ENCODE assay signal across 13 cellular contexts in genomic region chr15:69979783-69980182, GRCh38.
DNase-seq lines count a peak whose midpoint lies in the region; ATAC-seq lines count a peak whose summit lies in the region.
"Had no signal": no experiment of that assay in that cellular context is flagged by ENCODE, and none has a peak within 500 bp of the region (broad histone marks: within the 10 kb centered on the region; RNA-seq: fewer than 3 reads in every experiment).

No MANE protein-coding gene starts in this region.

- no peak overlapping the region for H3K4me3 Mint-ChIP-seq in T-helper 17 cell
- H3K4me3 Mint-ChIP-seq: activated T-helper 1 cell treated with anti-CD3 and anti-CD28 coated beads, Interleukin-12 subunit alpha, Interleukin-12 subunit beta, Interleukin-2, Interleukin-4 antibody, amounts not matched to agents 30 ng/mL and 10 ng/mL and 1 ng/mL, durations not matched to agents 14 hours and 24 hours and 36 hours; nephron progenitor cell had no signal

- H3K9me3 ChIP-seq in T-helper 17 cell (ENCODE audit: control insufficient read depth, low read length, poor library complexity, severe bottlenecking) (no peaks in the 10 kb centered on the region), SJCRH30 (replicated peaks) (no peaks in the 10 kb centered on the region)
- H3K9me3 ChIP-seq: upper lobe of left lung had no signal

- no peaks in the 10 kb centered on the region for H3K4me1 ChIP-seq in SJCRH30
- H3K4me1 ChIP-seq: upper lobe of left lung had no signal

- H3K36me3 Mint-ChIP-seq in T-helper 17 cell (ENCODE audit: low read depth), result no peaks in the 10 kb centered on the region

- no peak overlapping the region for H3K27ac ChIP-seq in SJCRH30
- H3K27ac ChIP-seq: upper lobe of left lung had no signal

- H3K27ac Mint-ChIP-seq in T-helper 17 cell, result no peak overlapping the region
- H3K27ac Mint-ChIP-seq: activated T-helper 1 cell treated with anti-CD3 and anti-CD28 coated beads, Interleukin-12 subunit alpha, Interleukin-12 subunit beta, Interleukin-2, Interleukin-4 antibody, amounts not matched to agents 30 ng/mL and 10 ng/mL and 1 ng/mL, durations not matched to agents 14 hours and 24 hours and 36 hours; nephron progenitor cell had no signal

- H3K4me1 Mint-ChIP-seq in T-helper 17 cell, result no peaks in the 10 kb centered on the region

- no peak overlapping the region for H3K4me3 ChIP-seq in SJCRH30
- H3K4me3 ChIP-seq: upper lobe of left lung had no signal

- ATAC-seq in GM18511 (IDR thresholded peaks at IDR 0.05; ENCODE audit: unreplicated experiment), result peak; percentile 88
- ATAC-seq in GM21367 (IDR thresholded peaks at IDR 0.05; ENCODE audit: unreplicated experiment), result peak; percentile 61
- ATAC-seq in HG03066 (IDR thresholded peaks at IDR 0.05; ENCODE audit: low read depth, unreplicated experiment), result peak; percentile 76
- ATAC-seq in T-helper 17 cell, result peak; percentile 77

- peaks cover 12% of the 10 kb centered on the region; the same call in 1 of the 2 replicates for H3K27me3 ChIP-seq in SJCRH30
- H3K27me3 ChIP-seq: upper lobe of left lung had no signal

- H3K36me3 ChIP-seq in SJCRH30, result no peaks in the 10 kb centered on the region
- H3K36me3 ChIP-seq: upper lobe of left lung had no signal

- peaks cover 44% of the 10 kb centered on the region for H3K27me3 Mint-ChIP-seq in T-helper 17 cell

- no peak for DNase-seq in T-helper 17 cell
- DNase-seq in pons (ENCODE audit: low spot score), result no peak
- no peak for DNase-seq in ecto neural progenitor cell (ENCODE audit: low spot score)
- no peak for DNase-seq in SKM-1 (lab: John Stamatoyannopoulos, UW; ENCODE audit: unreplicated experiment)
- no peak for DNase-seq in SJCRH30
- DNase-seq: COR-L47, NCI-H345, nephron progenitor cell, upper lobe of left lung had no signal
